ENCODE assay signal across 21 cellular contexts in the genomic region with DNA sequence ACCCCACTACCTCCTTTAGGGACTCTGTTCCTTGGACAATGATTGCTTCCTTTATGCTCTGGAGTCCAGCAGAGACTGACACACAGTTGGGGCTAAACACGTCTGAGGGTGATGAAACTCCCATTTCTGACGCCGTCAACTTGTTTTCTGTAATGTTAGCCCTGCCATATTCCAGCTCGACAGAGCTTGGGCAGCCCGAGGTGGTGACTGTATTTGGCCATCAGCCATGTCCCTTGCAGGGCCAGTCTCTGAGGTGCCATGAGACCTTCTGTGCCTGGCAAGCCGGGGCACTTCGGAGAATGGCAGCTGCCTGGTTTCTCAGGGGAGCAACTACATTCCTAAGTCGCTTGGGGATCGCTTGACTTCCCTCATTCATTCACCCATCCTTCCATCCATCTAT.
DNase-seq lines count a peak whose midpoint lies in the region; ATAC-seq and TF ChIP-seq lines count a peak whose summit lies in the region.
"Had no signal": no experiment of that assay in that cellular context is flagged by ENCODE, and none has a peak within 500 bp of the region (broad histone marks: within the 10 kb centered on the region; RNA-seq: fewer than 3 reads in every experiment).

No MANE protein-coding gene starts in this region.

- H3K36me3 ChIP-seq in endodermal cell (ENCODE audit: control insufficient read depth, insufficient read depth, low read length) (no peaks in the 10 kb centered on the region), upper lobe of right lung (no peaks in the 10 kb centered on the region), thyroid gland (no peaks in the 10 kb centered on the region)
- H3K36me3 ChIP-seq: MG63, SJSA1 had no signal

- no peak for TF ChIP-seq CTCF in endodermal cell (conservative IDR thresholded peaks at IDR 0.05)
- TF ChIP-seq CTCF in upper lobe of right lung (IDR thresholded peaks at IDR 0.05) = no peak
- TF ChIP-seq CTCF in thyroid gland (IDR thresholded peaks at IDR 0.05) = no peak

- no peak overlapping the region for H3K4me3 ChIP-seq in endodermal cell (ENCODE audit: low read length)
- H3K4me3 ChIP-seq in right cardiac atrium (ENCODE audit: low read length) = no peak overlapping the region
- no peak overlapping the region for H3K4me3 ChIP-seq in upper lobe of right lung
- H3K4me3 ChIP-seq in thyroid gland (replicated peaks in 1 of 3) = no peak overlapping the region
- H3K4me3 ChIP-seq: K562, MG63, SJSA1 had no signal

- 91 to 93% methylated on average over 9 of the region's 9 CpGs for WGBS in endodermal cell (ENCODE audit: insufficient coverage in 1 of 2, insufficient read length in 1 of 2), 2 experiments
- 59% methylated on average over 9 of the region's 9 CpGs for WGBS in right cardiac atrium
- 64 to 67% methylated on average over 9 of the region's 9 CpGs for WGBS in thyroid gland, 2 donors

- H3K36me3 Mint-ChIP-seq in endodermal cell (ENCODE audit: low read depth) = no peaks in the 10 kb centered on the region

- no peak for TF ChIP-seq POLR2A in thyroid gland (IDR thresholded peaks at IDR 0.05)

- H3K4me1 Mint-ChIP-seq in endodermal cell = no peaks in the 10 kb centered on the region

- intact Hi-C loops in right cardiac atrium (cut with DNase I) (no loop called here), upper lobe of right lung (cut with DNase I) (no loop called here), thyroid gland (cut with DNase I) (no loop called here)

- H3K27me3 ChIP-seq in endodermal cell (ENCODE audit: control insufficient read depth, insufficient read depth, low read length, poor library complexity, severe bottlenecking) = no peaks in the 10 kb centered on the region
- H3K27me3 ChIP-seq in right cardiac atrium (ENCODE audit: control insufficient read depth, insufficient read depth) = no peaks in the 10 kb centered on the region
- peaks cover 8% of the 10 kb centered on the region for H3K27me3 ChIP-seq in upper lobe of right lung
- H3K27me3 ChIP-seq in thyroid gland = no peaks in the 10 kb centered on the region

- no peak overlapping the region for H3K27ac Mint-ChIP-seq in endodermal cell
- H3K27ac Mint-ChIP-seq: H9, HFFc6 had no signal

- H3K27ac ChIP-seq in endodermal cell (ENCODE audit: low read depth, low read length) = no peak overlapping the region
- peak overlapping the region; percentile 25 for H3K27ac ChIP-seq in right cardiac atrium (ENCODE audit: low read length)
- no peak overlapping the region for H3K27ac ChIP-seq in upper lobe of right lung
- H3K27ac ChIP-seq in thyroid gland = no peak overlapping the region
- H3K27ac ChIP-seq: C4-2B, SJSA1 had no signal

- H3K27me3 Mint-ChIP-seq in endodermal cell (ENCODE audit: insufficient read depth) = peaks cover 4% of the 10 kb centered on the region

- H3K4me1 ChIP-seq in endodermal cell (ENCODE audit: control insufficient read depth, insufficient read depth, low read length) = no peaks in the 10 kb centered on the region
- peaks cover 17% of the 10 kb centered on the region for H3K4me1 ChIP-seq in right cardiac atrium (ENCODE audit: control insufficient read depth, insufficient read depth, low read length)
- H3K4me1 ChIP-seq in upper lobe of right lung = no peaks in the 10 kb centered on the region
- peaks cover 7 to 15% of the 10 kb centered on the region in 2 donors for H3K4me1 ChIP-seq in thyroid gland
- H3K4me1 ChIP-seq: SJSA1 had no signal

- no peak overlapping the region for H3K9ac ChIP-seq in endodermal cell (ENCODE audit: extremely low read depth, low read length, poor library complexity, severe bottlenecking)

- H3K4me3 Mint-ChIP-seq in endodermal cell = no peak overlapping the region
- H3K4me3 Mint-ChIP-seq: H9, HFFc6 had no signal

- ATAC-seq in right cardiac atrium (peak; percentile 12 to 50), upper lobe of right lung (no peak), GM18517 (IDR thresholded peaks at IDR 0.05; ENCODE audit: unreplicated experiment) (no peak)
- ATAC-seq: HepG2, K562, Panc1 had no signal

- DNase-seq in activated effector memory CD4-positive, alpha-beta T cell treated with anti-CD3 and anti-CD28 coated beads, Interleukin-2, amount 50 U/mL, for 16 hours = peak; percentile 38
- DNase-seq in activated effector memory CD4-positive, alpha-beta T cell treated with Interleukin-2 at 50 U/mL for 16 hours = no peak
- DNase-seq in endodermal cell (peak; percentile 27), right cardiac atrium (peak in 1 of 3 donors; percentile 64), upper lobe of right lung (peak; percentile 51), thyroid gland (no peak), NCI-H510A (lab: John Stamatoyannopoulos, UW) (no peak)
- DNase-seq: EL; H9; HFFc6; MG63; NCI-H1417; NCI-H1694 treated with DMSO at 0.1 percent for 48 hours; NCI-H2081 treated with DMSO at 0.1 percent for 48 hours; NK-92 treated with Interleukin-12 subunit alpha and Interleukin-12 subunit beta, amount 100 ng/mL, for 24 hours had no signal

- no peaks in the 10 kb centered on the region for H3K9me3 Mint-ChIP-seq in endodermal cell
- H3K9me3 Mint-ChIP-seq: H9, HFFc6 had no signal

- H3K9me3 ChIP-seq in endodermal cell (ENCODE audit: control insufficient read depth, low read length) (no peaks in the 10 kb centered on the region), right cardiac atrium (ENCODE audit: control insufficient read depth, low read length) (no peaks in the 10 kb centered on the region), upper lobe of right lung (no peaks in the 10 kb centered on the region), thyroid gland (no peaks in the 10 kb centered on the region)
- H3K9me3 ChIP-seq: MG63, SJSA1 had no signal

Comparison
In these comparisons a context has a peak if more than half of its experiments do, and no peak if none do; other contexts are left out.
1. DNase-seq: peak in activated effector memory CD4-positive, alpha-beta T cell treated with anti-CD3 and anti-CD28 coated beads, Interleukin-2, amount 50 U/mL, for 16 hours (single experiment), endodermal cell (single experiment) and upper lobe of right lung (single experiment); none in activated effector memory CD4-positive, alpha-beta T cell treated with Interleukin-2 at 50 U/mL for 16 hours (single experiment), thyroid gland (0 of 2) and NCI-H510A (single experiment).
2. ATAC-seq: peak in right cardiac atrium (2 of 2); none in upper lobe of right lung (single experiment) and GM18517 (single experiment).